ENCODE assay signal across 5 cellular contexts in genomic region chr2:90238505-90239230, GRCh38.
DNase-seq lines count a peak whose midpoint lies in the region; ATAC-seq, FAIRE-seq and TF ChIP-seq lines count a peak whose summit lies in the region.
"Not testable (repeated sequence)": the region's sequence is repeated elsewhere in the genome, so short reads cannot be mapped to it uniquely, and the experiment has no call there.

No MANE protein-coding gene starts in this region.

- POLR2A ChIA-PET in SK-N-SH (lab: Yijun Ruan, JAX); H1 (lab: Charles Lee; ENCODE audit: partially characterized antibody): not testable (repeated sequence)

- not testable (repeated sequence) for H4K91ac ChIP-seq in H1 (replicated peaks; ENCODE audit: insufficient read length, low read length)

- intact Hi-C loops in Right ventricle myocardium inferior (cut with DNase I); kidney (cut with DNase I): not testable (repeated sequence)

- H3K4me1 ChIP-seq in Karpas-422 (ENCODE audit: low read length), result peaks cover 32% of the 10 kb centered on the region
- not testable (repeated sequence) for H3K4me1 ChIP-seq in SK-N-SH (ENCODE audit: control insufficient read depth in 1 of 2, insufficient read depth in 2 of 2, low read depth in 1 of 2, low read length in 1 of 2); H1 (replicated peaks in 1 of 4; ENCODE audit: control insufficient read depth in 3 of 4, insufficient read depth in 4 of 4, low read length in 3 of 4); kidney (ENCODE audit: control insufficient read depth in 1 of 2, insufficient read depth in 1 of 2, low read depth in 1 of 2, low read length in 2 of 2)

- ATAC-seq in Right ventricle myocardium inferior, result not testable (repeated sequence)

- not testable (repeated sequence) for H2BK20ac ChIP-seq in H1 (ENCODE audit: low read length)

- CTCF ChIA-PET in SK-N-SH (lab: Yijun Ruan, JAX); H1 (lab: Charles Lee; ENCODE audit: partially characterized antibody): not testable (repeated sequence)

- not testable (repeated sequence) for TF ChIP-seq CTCF in SK-N-SH (IDR thresholded peaks at IDR 0.05); H1 (IDR thresholded peaks at IDR 0.05; ENCODE audit: control extremely low read depth in 1 of 3, insufficient read depth in 1 of 3, low read depth in 1 of 3, low read length in 3 of 3); kidney (IDR thresholded peaks at IDR 0.05; ENCODE audit: borderline replicate concordance, extremely low read depth, insufficient read depth)

- not testable (repeated sequence) for DNase-seq in Karpas-422; H1 (ENCODE audit: low read depth in 1 of 2, low spot score in 2 of 2)
- peak; percentile 0 for DNase-seq in SK-N-SH
- DNase-seq in Right ventricle myocardium inferior (ENCODE audit: missing footprints), result peak; percentile 59
- DNase-seq in kidney, result peak; percentile 49

- H3K9me2 ChIP-seq in Karpas-422 (replicated peaks; ENCODE audit: insufficient read depth, low read length); SK-N-SH: not testable (repeated sequence)

- H4K5ac ChIP-seq in H1 (ENCODE audit: insufficient read length, low read depth, low read length), result not testable (repeated sequence)

- not testable (repeated sequence) for H3K79me1 ChIP-seq in H1 (ENCODE audit: low read depth, low read length)

- not testable (repeated sequence) for H3K4me3 ChIP-seq in Karpas-422 (ENCODE audit: low read length); SK-N-SH (ENCODE audit: low read depth in 2 of 2, low read length in 1 of 2); H1 (ENCODE audit: extremely low read depth in 1 of 4, insufficient read depth in 2 of 4, low read depth in 3 of 4, low read length in 4 of 4); kidney (ENCODE audit: low read length in 2 of 2)

- not testable (repeated sequence) for H2BK15ac ChIP-seq in H1 (ENCODE audit: low read length)

- not testable (repeated sequence) for TF ChIP-seq RAD21 in SK-N-SH (IDR thresholded peaks at IDR 0.05; ENCODE audit: low read length); H1 (IDR thresholded peaks at IDR 0.05 in 1 of 2, conservative IDR thresholded peaks at IDR 0.05 in 1 of 2; ENCODE audit: low read depth in 2 of 2, low read length in 2 of 2)

- not testable (repeated sequence) for H3K14ac ChIP-seq in H1 (ENCODE audit: insufficient read length)

- not testable (repeated sequence) for H3K9me3 ChIP-seq in Karpas-422 (ENCODE audit: low read length); SK-N-SH; H1 (ENCODE audit: insufficient read depth in 2 of 2, low read depth in 1 of 2, low read length in 1 of 2); kidney (ENCODE audit: control insufficient read depth in 1 of 2, low read length in 2 of 2)

- not testable (repeated sequence) for H3K27ac ChIP-seq in Karpas-422 (ENCODE audit: low read length); SK-N-SH (ENCODE audit: low read depth in 2 of 2, low read length in 1 of 2); H1 (ENCODE audit: low read depth, low read length); kidney (ENCODE audit: low read depth in 2 of 2, low read length in 2 of 2)

- not testable (repeated sequence) for H2BK5ac ChIP-seq in H1 (ENCODE audit: low read depth, low read length)

- not testable (repeated sequence) for TF ChIP-seq POLR2A in H1 (IDR thresholded peaks at IDR 0.05; ENCODE audit: control extremely low read depth in 1 of 2, low read depth in 2 of 2, low read length in 2 of 2)

- H2BK12ac ChIP-seq in H1 (ENCODE audit: low read depth, low read length), result not testable (repeated sequence)

- not testable (repeated sequence) for H3K56ac ChIP-seq in H1 (replicated peaks; ENCODE audit: insufficient read length, low read depth, low read length)

- not testable (repeated sequence) for H4K20me1 ChIP-seq in Karpas-422 (ENCODE audit: insufficient read depth, low read depth, low read length); SK-N-SH (ENCODE audit: insufficient read depth); H1 (replicated peaks in 1 of 2; ENCODE audit: control insufficient read depth in 1 of 2, insufficient read depth in 2 of 2, low read length in 2 of 2)

- not testable (repeated sequence) for H2AFZ ChIP-seq in Karpas-422 (ENCODE audit: low read length); SK-N-SH (ENCODE audit: low read depth); H1 (ENCODE audit: low read length)

- TF ChIP-seq EP300 in SK-N-SH (IDR thresholded peaks at IDR 0.05; ENCODE audit: borderline replicate concordance in 1 of 2, low read depth in 1 of 2, low read length in 1 of 2); H1 (IDR thresholded peaks at IDR 0.05; ENCODE audit: borderline replicate concordance in 1 of 2, low read depth in 2 of 2, low read length in 2 of 2): not testable (repeated sequence)

- H2AK5ac ChIP-seq in H1 (ENCODE audit: low read depth, low read length), result 0 out of 2 replicates have a peak overlapping the region, but pooled peaks have one; percentile 53

- FAIRE-seq in H1 (lab: Jason Lieb, UNC); kidney (lab: Jason Lieb, UNC): not testable (repeated sequence)

- H3K18ac ChIP-seq in H1 (ENCODE audit: extremely low read depth, low read length), result not testable (repeated sequence)

- not testable (repeated sequence) for H3K36me3 ChIP-seq in Karpas-422 (ENCODE audit: insufficient read depth, low read length); SK-N-SH (replicated peaks in 1 of 2; ENCODE audit: control insufficient read depth in 1 of 2, insufficient read depth in 2 of 2, low read length in 1 of 2); H1 (ENCODE audit: control insufficient read depth in 2 of 4, insufficient read depth in 4 of 4, low read length in 3 of 4); kidney (ENCODE audit: control insufficient read depth in 1 of 2, insufficient read depth in 2 of 2, low read length in 2 of 2)

- not testable (repeated sequence) for H2BK120ac ChIP-seq in H1 (replicated peaks; ENCODE audit: low read depth, low read length)

- H3K27me3 ChIP-seq in Karpas-422 (ENCODE audit: low read length); SK-N-SH (ENCODE audit: insufficient read depth); H1 (replicated peaks in 1 of 4; ENCODE audit: control insufficient read depth in 3 of 4, extremely low read depth in 1 of 4, insufficient read depth in 3 of 4, low read length in 3 of 4): not testable (repeated sequence)

- not testable (repeated sequence) for H3K4ac ChIP-seq in H1 (replicated peaks; ENCODE audit: insufficient read length, low read depth, low read length)

- WGBS in SK-N-SH (ENCODE audit: low lambda C conversion rate), result 46% methylated on average over 29 of the region's 43 CpGs
- 90% methylated on average over 20 of the region's 43 CpGs; no CpG with 5 or more reads in 1 of the 2 experiments for WGBS in H1 (ENCODE audit: extremely low coverage in 1 of 2, insufficient coverage in 1 of 2, insufficient read length in 1 of 2, insufficient replicate concordance in 2 of 2, low coverage in 1 of 2, low lambda C conversion rate in 2 of 2, missing lambda C conversion rate in 1 of 2), 2 experiments

- H3F3A ChIP-seq in SK-N-SH (replicated peaks; ENCODE audit: insufficient read depth), result not testable (repeated sequence)

- not testable (repeated sequence) for H3K79me2 ChIP-seq in Karpas-422 (ENCODE audit: low read length); SK-N-SH (ENCODE audit: insufficient read depth); H1 (ENCODE audit: control insufficient read depth in 1 of 2, insufficient read depth in 2 of 2, low read length in 2 of 2)

- H4K8ac ChIP-seq in H1 (ENCODE audit: extremely low read depth, insufficient read depth, low read length), result not testable (repeated sequence)

- not testable (repeated sequence) for H3K23ac ChIP-seq in H1 (ENCODE audit: insufficient read length)

- not testable (repeated sequence) for H3K9ac ChIP-seq in Karpas-422 (ENCODE audit: low read length); SK-N-SH; H1 (replicated peaks in 1 of 4; ENCODE audit: extremely low read depth in 1 of 4, low read depth in 3 of 4, low read length in 3 of 4); kidney (ENCODE audit: low read length in 2 of 2)

- not testable (repeated sequence) for H3K23me2 ChIP-seq in H1 (ENCODE audit: low read depth, low read length)

- peak overlapping the region; percentile 26 for H3K4me2 ChIP-seq in Karpas-422 (ENCODE audit: low read depth, low read length, poor library complexity, severe bottlenecking)
- H3K4me2 ChIP-seq in SK-N-SH; H1 (ENCODE audit: insufficient read depth in 1 of 2, low read depth in 2 of 2, low read length in 2 of 2): not testable (repeated sequence)
